Comparison of ENCODE assay signal across 19 cellular contexts in the genomic region with DNA sequence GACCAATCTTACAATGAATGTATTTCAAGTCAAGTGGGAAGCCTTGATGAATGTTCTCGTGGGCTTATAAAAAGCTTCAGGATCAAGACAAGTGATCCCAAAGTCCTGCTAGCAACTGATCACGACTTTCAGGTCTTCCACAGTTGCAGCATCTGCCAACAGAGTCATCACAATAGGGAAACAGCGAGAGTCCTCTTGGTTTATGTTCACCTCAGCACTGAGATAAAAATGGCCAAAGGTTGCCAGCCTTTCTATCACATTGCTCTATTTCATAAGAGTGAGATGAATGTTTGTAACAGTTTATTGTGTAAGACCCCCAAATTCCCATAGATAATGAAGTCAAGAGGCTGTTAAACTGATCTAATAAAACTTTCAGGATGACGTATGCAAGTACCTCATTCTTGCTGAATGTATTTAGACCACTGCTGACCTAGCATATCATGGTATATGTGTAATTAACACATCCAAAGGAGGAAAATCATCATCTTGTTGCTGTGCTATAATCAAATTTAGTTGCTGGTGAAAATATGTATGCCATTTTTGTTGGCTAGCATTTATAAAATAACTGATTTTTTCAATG.
DNase-seq lines count a peak whose midpoint lies in the region; ATAC-seq and TF ChIP-seq lines count a peak whose summit lies in the region.
"Had no signal": no experiment of that assay in that cellular context is flagged by ENCODE, and none has a peak within 500 bp of the region (broad histone marks: within the 10 kb centered on the region; RNA-seq: fewer than 3 reads in every experiment).

No MANE protein-coding gene starts in this region.

- no peak for ATAC-seq in activated naive CD8-positive, alpha-beta T cell treated with anti-CD3 and anti-CD28 coated beads, Interleukin-2, amount 50 U/mL, for 24 hours
- ATAC-seq in central memory CD8-positive, alpha-beta T cell (replicated peaks; ENCODE audit: extremely low read depth, poor library complexity, severe bottlenecking): no peak
- no peak for ATAC-seq in HG03460 (IDR thresholded peaks at IDR 0.05; ENCODE audit: unreplicated experiment)
- ATAC-seq: HCT116; stimulated activated naive B cell treated with anti-CD40 and anti-IgM and Interleukin-4, amounts not matched to agents 10 μg/mL and 1 μg/mL and 100 μg/mL, for 72 hours had no signal

- peak overlapping the region; percentile 62 for H3K27ac ChIP-seq in muscle layer of colon (ENCODE audit: low read depth, low read length)
- peak overlapping the region; percentile 71 for H3K27ac ChIP-seq in vagina
- H3K27ac ChIP-seq: 22Rv1, parathyroid adenoma had no signal

- H3K36me3 ChIP-seq in muscle layer of colon (ENCODE audit: insufficient read depth, low read length) (peaks cover 19% of the 10 kb centered on the region), vagina (peaks cover 0 to 22% of the 10 kb centered on the region in 2 donors)

- intact Hi-C loops in vagina (cut with DNase I): no loop called here

- no peak for TF ChIP-seq POLR2A in vagina (IDR thresholded peaks at IDR 0.05)

- H3K4me1 Mint-ChIP-seq in activated naive CD8-positive, alpha-beta T cell treated with anti-CD3 and anti-CD28 coated beads, Interleukin-2, amount 50 U/mL, for 24 hours: peaks cover 48% of the 10 kb centered on the region
- H3K4me1 Mint-ChIP-seq in activated naive CD8-positive, alpha-beta T cell treated with anti-CD3 and anti-CD28 coated beads for 36 hours: peaks cover 26% of the 10 kb centered on the region
- H3K4me1 Mint-ChIP-seq in central memory CD8-positive, alpha-beta T cell: peaks cover 66% of the 10 kb centered on the region

- H3K4me3 ChIP-seq in muscle layer of colon (ENCODE audit: low read depth in 1 of 2, low read length in 2 of 2) (no peak overlapping the region), vagina (no peak overlapping the region)
- H3K4me3 ChIP-seq: lung had no signal

- H3K27ac Mint-ChIP-seq in activated naive CD8-positive, alpha-beta T cell treated with anti-CD3 and anti-CD28 coated beads, Interleukin-2, amount 50 U/mL, for 24 hours: peak overlapping the region; percentile 9
- H3K27ac Mint-ChIP-seq in activated naive CD8-positive, alpha-beta T cell treated with anti-CD3 and anti-CD28 coated beads for 36 hours: no peak overlapping the region
- H3K27ac Mint-ChIP-seq in central memory CD8-positive, alpha-beta T cell (ENCODE audit: low read depth): peak overlapping the region; percentile 60
- H3K27ac Mint-ChIP-seq: activated naive CD8-positive, alpha-beta T cell; naive B cell; stimulated activated naive B cell treated with anti-CD40 and anti-IgM and Interleukin-4, amounts not matched to agents 10 μg/mL and 1 μg/mL and 100 μg/mL, for 72 hours had no signal

- no peak overlapping the region for H3K4me3 Mint-ChIP-seq in activated naive CD8-positive, alpha-beta T cell treated with anti-CD3 and anti-CD28 coated beads, Interleukin-2, amount 50 U/mL, for 24 hours
- H3K4me3 Mint-ChIP-seq in activated naive CD8-positive, alpha-beta T cell treated with anti-CD3 and anti-CD28 coated beads for 36 hours: no peak overlapping the region
- H3K4me3 Mint-ChIP-seq in central memory CD8-positive, alpha-beta T cell: peak overlapping the region; percentile 27
- H3K4me3 Mint-ChIP-seq: activated naive CD8-positive, alpha-beta T cell; brain; naive B cell; stimulated activated naive B cell treated with anti-CD40 and anti-IgM and Interleukin-4, amounts not matched to agents 10 μg/mL and 1 μg/mL and 100 μg/mL, for 72 hours had no signal

- no peaks in the 10 kb centered on the region for H3K27me3 Mint-ChIP-seq in activated naive CD8-positive, alpha-beta T cell treated with anti-CD3 and anti-CD28 coated beads, Interleukin-2, amount 50 U/mL, for 24 hours
- H3K27me3 Mint-ChIP-seq in activated naive CD8-positive, alpha-beta T cell treated with anti-CD3 and anti-CD28 coated beads for 36 hours: no peaks in the 10 kb centered on the region
- no peaks in the 10 kb centered on the region for H3K27me3 Mint-ChIP-seq in central memory CD8-positive, alpha-beta T cell
- H3K27me3 Mint-ChIP-seq: activated naive CD8-positive, alpha-beta T cell had no signal

- peaks cover 12% of the 10 kb centered on the region for H3K9me3 Mint-ChIP-seq in activated naive CD8-positive, alpha-beta T cell treated with anti-CD3 and anti-CD28 coated beads, Interleukin-2, amount 50 U/mL, for 24 hours
- peaks cover 9% of the 10 kb centered on the region for H3K9me3 Mint-ChIP-seq in activated naive CD8-positive, alpha-beta T cell treated with anti-CD3 and anti-CD28 coated beads for 36 hours
- no peaks in the 10 kb centered on the region for H3K9me3 Mint-ChIP-seq in central memory CD8-positive, alpha-beta T cell

- H3K36me3 Mint-ChIP-seq in activated naive CD8-positive, alpha-beta T cell treated with anti-CD3 and anti-CD28 coated beads, Interleukin-2, amount 50 U/mL, for 24 hours (ENCODE audit: low read depth): peaks cover 12% of the 10 kb centered on the region
- peaks cover 14% of the 10 kb centered on the region for H3K36me3 Mint-ChIP-seq in activated naive CD8-positive, alpha-beta T cell treated with anti-CD3 and anti-CD28 coated beads for 36 hours
- H3K36me3 Mint-ChIP-seq in central memory CD8-positive, alpha-beta T cell (ENCODE audit: insufficient read depth): peaks cover 31% of the 10 kb centered on the region
- H3K36me3 Mint-ChIP-seq: naive B cell; stimulated activated naive B cell treated with anti-CD40 and anti-IgM and Interleukin-4, amounts not matched to agents 10 μg/mL and 1 μg/mL and 100 μg/mL, for 72 hours had no signal

- H3K9me3 ChIP-seq in muscle layer of colon (ENCODE audit: low read length): no peaks in the 10 kb centered on the region
- H3K9me3 ChIP-seq in vagina: no peaks in the 10 kb centered on the region

- no peak overlapping the region for H3K9ac ChIP-seq in muscle layer of colon (ENCODE audit: low read length)
- H3K9ac ChIP-seq: parathyroid adenoma had no signal

- no peak for DNase-seq in activated naive CD8-positive, alpha-beta T cell treated with anti-CD3 and anti-CD28 coated beads, Interleukin-2, amount 50 U/mL, for 24 hours
- no peak for DNase-seq in activated naive CD8-positive, alpha-beta T cell treated with anti-CD3 and anti-CD28 coated beads for 36 hours
- DNase-seq in central memory CD8-positive, alpha-beta T cell (ENCODE audit: low spot score in 2 of 2): no peak
- DNase-seq in vagina (ENCODE audit: extremely low spot score in 2 of 2) (peak; percentile 14 to 69), NCI-H2171 treated with DMSO at 0.1 percent for 48 hours (lab: John Stamatoyannopoulos, UW) (no peak), HCEC 1CT (no peak)
- DNase-seq: head of caudate nucleus; naive B cell; NCI-H1105 treated with DMSO at 0.1 percent for 48 hours; NCI-H524 treated with DMSO at 0.1 percent for 48 hours; stimulated activated naive B cell treated with anti-CD40 and anti-IgM and Interleukin-4, amounts not matched to agents 10 μg/mL and 1 μg/mL and 100 μg/mL, for 72 hours had no signal

- H3K27me3 ChIP-seq in muscle layer of colon (ENCODE audit: control insufficient read depth in 1 of 2, insufficient read depth in 2 of 2, low read length in 2 of 2) (no peaks in the 10 kb centered on the region), vagina (no peaks in the 10 kb centered on the region)

- peaks cover 74% of the 10 kb centered on the region for H3K4me1 ChIP-seq in muscle layer of colon (ENCODE audit: insufficient read depth, low read length)
- peaks cover 56% of the 10 kb centered on the region for H3K4me1 ChIP-seq in vagina
- H3K4me1 ChIP-seq: parathyroid adenoma had no signal

- TF ChIP-seq CTCF in vagina (IDR thresholded peaks at IDR 0.05): no peak

Comparison
In these comparisons a context has a peak if more than half of its experiments do, and no peak if none do; other contexts are left out.
1. DNase-seq: peak in vagina (2 of 2); none in activated naive CD8-positive, alpha-beta T cell treated with anti-CD3 and anti-CD28 coated beads, Interleukin-2, amount 50 U/mL, for 24 hours (single experiment), activated naive CD8-positive, alpha-beta T cell treated with anti-CD3 and anti-CD28 coated beads for 36 hours (single experiment), central memory CD8-positive, alpha-beta T cell (0 of 2), NCI-H2171 treated with DMSO at 0.1 percent for 48 hours (single experiment) and HCEC 1CT (single experiment).